In the genomic region with DNA sequence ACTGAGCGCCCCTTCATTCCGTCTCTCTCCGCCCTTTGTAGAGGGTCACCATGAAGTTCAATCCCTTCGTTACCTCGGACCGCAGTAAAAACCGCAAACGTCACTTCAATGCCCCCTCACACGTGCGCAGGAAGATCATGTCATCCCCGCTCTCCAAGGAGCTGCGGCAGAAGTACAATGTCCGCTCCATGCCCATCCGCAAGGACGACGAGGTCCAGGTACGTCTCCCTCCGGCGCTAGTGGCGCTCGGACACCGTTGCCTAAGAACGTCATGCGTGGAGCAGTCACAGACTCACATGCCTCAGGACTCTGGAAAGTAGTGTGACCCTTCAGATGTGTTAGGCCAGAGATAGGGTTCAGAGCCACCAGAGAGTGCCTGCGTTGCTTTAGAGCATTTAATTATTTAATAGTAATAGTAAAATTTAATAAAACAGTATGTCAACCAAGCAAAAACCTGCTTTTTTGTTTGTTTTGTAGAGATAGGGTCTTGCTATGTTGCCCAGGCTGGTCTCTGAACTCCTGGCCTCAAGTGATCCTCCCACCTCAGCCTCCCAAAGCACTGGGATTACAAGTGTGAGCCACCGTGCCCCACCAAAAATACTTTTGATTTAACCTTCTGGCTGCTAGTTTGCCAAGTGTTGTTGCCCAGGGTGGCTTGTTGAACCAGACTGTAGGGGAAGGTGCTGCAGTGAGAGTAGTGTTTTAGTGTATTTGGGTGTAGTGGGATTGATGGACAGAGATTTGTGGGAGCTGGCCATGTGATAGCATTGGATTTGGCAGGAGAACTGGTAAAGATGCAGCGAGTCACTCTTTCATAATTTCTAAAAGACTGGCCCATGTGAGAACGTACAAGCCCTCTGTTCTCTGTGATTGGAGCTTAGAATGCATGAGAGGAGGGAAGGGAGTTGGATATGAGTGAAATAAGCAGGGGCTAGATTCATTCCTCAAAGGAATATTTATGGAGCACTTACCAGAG, we compare ENCODE assay signal across 8 cellular contexts. TPM values are rescaled to one million over a fixed set of nuclear protein-coding genes. Genes with fewer than 3 reads are reported as not detected.
DNase-seq lines count a peak whose midpoint lies in the region; ATAC-seq, FAIRE-seq and TF ChIP-seq lines count a peak whose summit lies in the region.

No MANE protein-coding gene starts in this region.

- H3K4me1 ChIP-seq in GM12878 (ENCODE audit: control insufficient read depth, insufficient read depth, low read length) (no peaks in the 10 kb centered on the region; the same call in 1 of the 2 replicates), lung (ENCODE audit: control insufficient read depth in 2 of 2, insufficient read depth in 2 of 2, low read length in 2 of 2) (peaks cover 8 to 10% of the 10 kb centered on the region in 2 donors), urinary bladder (ENCODE audit: insufficient read depth) (peaks cover 2% of the 10 kb centered on the region)

- no peak for TF ChIP-seq EP300 in GM12878 (IDR thresholded peaks at IDR 0.05; ENCODE audit: borderline replicate concordance in 1 of 2, control insufficient read depth in 1 of 2, low read depth in 2 of 2, low read length in 2 of 2)

- H3K27me3 Mint-ChIP-seq in activated naive CD4-positive, alpha-beta T cell treated with anti-CD3 and anti-CD28 coated beads for 36 hours (ENCODE audit: low read depth): no peaks in the 10 kb centered on the region

- SMC1A ChIA-PET in GM12878 (lab: Charles Lee; ENCODE audit: uncharacterized antibody, unreplicated experiment): interaction anchor here (1.3 kb wide), 2 partner anchors 75 to 245 kb away, joined by 3 read pairs; no protein-coding TSS in a partner anchor

- peaks cover 12% of the 10 kb centered on the region for H3K79me2 ChIP-seq in GM12878 (ENCODE audit: control insufficient read depth, insufficient read depth, low read length)

- no peaks in the 10 kb centered on the region for H3K27me3 ChIP-seq in GM12878 (replicated peaks in 1 of 2; ENCODE audit: control insufficient read depth in 2 of 2, insufficient read depth in 2 of 2, low read length in 1 of 2)
- no peaks in the 10 kb centered on the region for H3K27me3 ChIP-seq in lung (ENCODE audit: control insufficient read depth, insufficient read depth)

- CTCF ChIA-PET in activated naive CD4-positive, alpha-beta T cell treated with anti-CD3 and anti-CD28 coated beads for 36 hours (lab: Charles Lee): interaction anchor here (0.9 to 1.7 kb wide), 4 partner anchors 13 to 263 kb away, joined by 3 to 6 read pairs (median 5); no protein-coding TSS in a partner anchor
- CTCF ChIA-PET in GM12878 (lab: Yijun Ruan, JAX): interaction anchor here (0.6 to 1.9 kb wide), 17 partner anchors 8 to 372 kb away, joined by 3 to 11 read pairs (median 3); partner anchors contain the start of genes ATP6V0E1 and BNIP1

- H3K36me3 Mint-ChIP-seq in activated naive CD4-positive, alpha-beta T cell treated with anti-CD3 and anti-CD28 coated beads for 36 hours (ENCODE audit: low read depth): peaks cover 8% of the 10 kb centered on the region

- H3K4me3 ChIP-seq in GM12878 (peak overlapping the region; percentile 99), lung (peak overlapping the region; percentile 88), urinary bladder (ENCODE audit: low read depth, low read length) (peak overlapping the region; percentile 75)

- peak overlapping the region; percentile 41 for H3K4me2 ChIP-seq in GM12878 (ENCODE audit: control insufficient read depth, insufficient read depth)

- H3K9me3 ChIP-seq in GM12878 (replicated peaks; ENCODE audit: control insufficient read depth, insufficient read depth, low read length) (no peaks in the 10 kb centered on the region), lung (ENCODE audit: control insufficient read depth in 2 of 2, insufficient read depth in 1 of 2, low read length in 1 of 2) (no peaks in the 10 kb centered on the region)

- peak overlapping the region; percentile 86 for H3K27ac Mint-ChIP-seq in activated naive CD4-positive, alpha-beta T cell treated with anti-CD3 and anti-CD28 coated beads for 36 hours

- peaks cover 0 to 3% of the 10 kb centered on the region in 2 experiments; a peak in 1 of 4 replicates for H3K36me3 ChIP-seq in GM12878 (ENCODE audit: control insufficient read depth in 2 of 2, insufficient read depth in 2 of 2, low read length in 1 of 2)
- peaks cover 0 to 6% of the 10 kb centered on the region in 2 donors for H3K36me3 ChIP-seq in lung (ENCODE audit: control insufficient read depth in 2 of 2, insufficient read depth in 2 of 2, low read length in 2 of 2)
- H3K36me3 ChIP-seq in urinary bladder (ENCODE audit: insufficient read depth): no peaks in the 10 kb centered on the region

- peak overlapping the region; percentile 93 for H3K4me3 Mint-ChIP-seq in activated naive CD4-positive, alpha-beta T cell treated with anti-CD3 and anti-CD28 coated beads for 36 hours

- H3K27ac ChIP-seq in GM12878 (ENCODE audit: control insufficient read depth, insufficient read depth) (peak overlapping the region; percentile 72), lung (ENCODE audit: low read depth in 1 of 2, low read length in 1 of 2) (peak overlapping the region; percentile 71 to 94), urinary bladder (ENCODE audit: low read depth) (no peak overlapping the region)

- TF ChIP-seq RAD21 in GM12878 (IDR thresholded peaks at IDR 0.05; ENCODE audit: insufficient read depth, low read depth, low read length): no peak

- POLR2A ChIA-PET in GM12878 (lab: Charles Lee): interaction anchor here (0.6 to 1.2 kb wide), 4 partner anchors 23 to 245 kb away, joined by 3 read pairs; partner anchors contain the start of gene ATP6V0E1

- FAIRE-seq in GM12878 (lab: Jason Lieb, UNC): no peak

- TF ChIP-seq POLR2A in GM12878 (IDR thresholded peaks at IDR 0.05; ENCODE audit: low read depth, low read length): no peak

- BruUV-seq in GM12878 (replicated peaks; lab: Mats Ljungman, UMichigan): TSS peak; percentile 59

- ATAC-seq in GM12878 (peak; percentile 1; the same call in 2 of the 3 replicates), lung (ENCODE audit: insufficient read depth, low FRiP score) (no peak), HG02852 (IDR thresholded peaks at IDR 0.05; ENCODE audit: unreplicated experiment) (no peak), GM18519 (IDR thresholded peaks at IDR 0.05; ENCODE audit: low FRiP score, unreplicated experiment) (no peak)

- no peaks in the 10 kb centered on the region for H3K9me3 Mint-ChIP-seq in activated naive CD4-positive, alpha-beta T cell treated with anti-CD3 and anti-CD28 coated beads for 36 hours

- H2AFZ ChIP-seq in GM12878 (ENCODE audit: control insufficient read depth, low read depth, low read length): peak overlapping the region; percentile 84

- H3K4me1 Mint-ChIP-seq in activated naive CD4-positive, alpha-beta T cell treated with anti-CD3 and anti-CD28 coated beads for 36 hours (ENCODE audit: low read depth): peaks cover 18% of the 10 kb centered on the region

- peak overlapping the region; percentile 83 for H3K9ac ChIP-seq in GM12878 (ENCODE audit: control insufficient read depth, insufficient read depth, low read length)

- intact Hi-C loops in activated naive CD4-positive, alpha-beta T cell treated with anti-CD3 and anti-CD28 coated beads for 36 hours (cut with micrococcal nuclease): loop anchor here (1.0 to 5.0 kb wide), 7 partner anchors 24 to 927 kb away; partner anchors contain the start of genes BNIP1, DUSP1 and STC2
- intact Hi-C loops in GM12878 (cut with micrococcal nuclease; ENCODE audit: unreplicated experiment): no loop called here

- no peak for TF ChIP-seq CTCF in GM12878 (IDR thresholded peaks at IDR 0.05 in 2 of 3, conservative IDR thresholded peaks at IDR 0.05 in 1 of 3; ENCODE audit: control insufficient read depth in 2 of 3, extremely low read depth in 1 of 3, insufficient read depth in 1 of 3, low read depth in 3 of 3, low read length in 3 of 3)
- no peak for TF ChIP-seq CTCF in lung (IDR thresholded peaks at IDR 0.05; ENCODE audit: control extremely low read depth, extremely low read depth)

- WGBS in GM12878 (ENCODE audit: insufficient coverage, insufficient replicate concordance, low lambda C conversion rate, missing lambda C conversion rate): 19% methylated on average over 28 of the region's 28 CpGs
- WGBS in lung, 2 donors: 13% methylated on average over 28 of the region's 28 CpGs
- 12% methylated on average over 28 of the region's 28 CpGs for WGBS in urinary bladder

- no peak for DNase-seq in activated naive CD4-positive, alpha-beta T cell treated with anti-CD3 and anti-CD28 coated beads for 36 hours
- no peak for DNase-seq in activated naive CD4-positive, alpha-beta T cell treated with anti-CD3 and anti-CD28 coated beads, Interleukin-2, amount 50 U/mL, for 16 hours
- DNase-seq in GM12878 (ENCODE audit: low read depth, low spot score) (no peak), lung (ENCODE audit: low spot score) (no peak), NOMO-1 treated with dmso at 0.1 percent for 144 hours (lab: John Stamatoyannopoulos, UW; ENCODE audit: unreplicated experiment) (no peak)

- H4K20me1 ChIP-seq in GM12878 (ENCODE audit: control insufficient read depth, insufficient read depth): no peaks in the 10 kb centered on the region

- in situ Hi-C loops in GM12878 (cut with MboI): no loop called here

- RAD21 ChIA-PET in GM12878 (lab: Charles Lee; ENCODE audit: unreplicated experiment): no interaction called here

RNA-seq across cellular contexts. Expression of gene RPL26L1, which starts 0.9 kb away (rescaled TPM):
- 10 to 100 TPM; 75.4 to 82.7 TPM for total RNA-seq in activated naive CD4-positive, alpha-beta T cell treated with anti-CD3 and anti-CD28 coated beads for 36 hours
- 3.8 and 5.7 TPM in 2 replicates for total RNA-seq in GM12878 (2013; cell fraction: nucleolus; rRNA removed)
- 61.5 and 64.4 TPM in 2 replicates for total RNA-seq in GM12878 (2014; rRNA removed)
- total RNA-seq in GM12878 (2014; rRNA removed; fragmentation: Illumina TruSeq; extraction: Trizol): 89.2 and 92.8 TPM in 2 replicates
- total RNA-seq in GM12878 (2021): 61.1 and 67.2 TPM in 2 replicates
- polyA plus RNA-seq in GM12878 (2011; ENCODE audit: low read depth): 96.8 TPM
- 121 and 139 TPM in 2 replicates for polyA plus RNA-seq in GM12878 (2011; rRNA removed)
- polyA plus RNA-seq in GM12878 (2011; cell fraction: cytosol; rRNA removed): 83.6 and 127 TPM in 2 replicates
- polyA plus RNA-seq in GM12878 (2011; cell fraction: nucleus; rRNA removed): 62.9 and 70.5 TPM in 2 replicates
- 56.1 and 57.3 TPM in 2 replicates for polyA plus RNA-seq in GM12878 (2012)
- polyA plus RNA-seq in GM12878 (2014; fragmentation: Illumina TruSeq; extraction: Trizol): 76.4 and 93.7 TPM in 2 replicates
- 100 to 1,000 TPM; 326 to 331 TPM for polyA plus RNA-seq in GM12878 (2014; fragmentation: Nextera tagmentation; extraction: Ambion mirVana)
- 83.3 and 97.2 TPM in 2 replicates for polyA plus RNA-seq in GM12878 (2014; rRNA removed)
- polyA plus RNA-seq in GM12878 (2016; fragmentation: Nextera tagmentation; extraction: Ambion mirVana): 100 to 1,000 TPM; 183 TPM
- 40.9 and 57.4 TPM in 2 replicates for polyA minus RNA-seq in GM12878 (2011; rRNA and poly(A)+ RNA removed)
- 11.9 and 21.1 TPM in 2 replicates for polyA minus RNA-seq in GM12878 (2011; cell fraction: cytosol; rRNA and poly(A)+ RNA removed)
- polyA minus RNA-seq in GM12878 (2011; cell fraction: nucleus; rRNA and poly(A)+ RNA removed): 7.1 and 13.2 TPM in 2 replicates
- total RNA-seq in lung: 10 to 100 TPM; 29.2 to 33.8 TPM
- polyA plus RNA-seq in lung: 10 to 100 TPM; 69.3 to 81.1 TPM
- 24.5 TPM for total RNA-seq in urinary bladder
- polyA plus RNA-seq in urinary bladder: 47.4 TPM

RNA-seq across cellular contexts. Expression of gene ATP6V0E1, which starts 23.5 kb away (rescaled TPM):
- total RNA-seq in activated naive CD4-positive, alpha-beta T cell treated with anti-CD3 and anti-CD28 coated beads for 36 hours: 10 to 100 TPM; 70.9 to 71.9 TPM
- total RNA-seq in GM12878 (2013; cell fraction: nucleolus; rRNA removed): 109 and 116 TPM in 2 replicates
- total RNA-seq in GM12878 (2014; rRNA removed): 138 and 143 TPM in 2 replicates
- 145 and 150 TPM in 2 replicates for total RNA-seq in GM12878 (2014; rRNA removed; fragmentation: Illumina TruSeq; extraction: Trizol)
- 152 and 163 TPM in 2 replicates for total RNA-seq in GM12878 (2021)
- polyA plus RNA-seq in GM12878 (2011; ENCODE audit: low read depth): 386 TPM
- polyA plus RNA-seq in GM12878 (2011; rRNA removed): 448 and 499 TPM in 2 replicates
- polyA plus RNA-seq in GM12878 (2011; cell fraction: cytosol; rRNA removed): 209 and 232 TPM in 2 replicates
- 138 and 238 TPM in 2 replicates for polyA plus RNA-seq in GM12878 (2011; cell fraction: nucleus; rRNA removed)
- polyA plus RNA-seq in GM12878 (2012): 225 and 685 TPM in 2 replicates
- polyA plus RNA-seq in GM12878 (2014; fragmentation: Illumina TruSeq; extraction: Trizol): 219 and 238 TPM in 2 replicates
- 100 to 1,000 TPM; 627 to 787 TPM for polyA plus RNA-seq in GM12878 (2014; fragmentation: Nextera tagmentation; extraction: Ambion mirVana)
- polyA plus RNA-seq in GM12878 (2014; rRNA removed): 149 and 178 TPM in 2 replicates
- polyA plus RNA-seq in GM12878 (2016; fragmentation: Nextera tagmentation; extraction: Ambion mirVana): 100 to 1,000 TPM; 393 to 410 TPM
- 185 and 211 TPM in 2 replicates for polyA minus RNA-seq in GM12878 (2011; rRNA and poly(A)+ RNA removed)
- polyA minus RNA-seq in GM12878 (2011; cell fraction: cytosol; rRNA and poly(A)+ RNA removed): 41.8 and 51.5 TPM in 2 replicates
- polyA minus RNA-seq in GM12878 (2011; cell fraction: nucleus; rRNA and poly(A)+ RNA removed): 30.3 and 51.4 TPM in 2 replicates
- 100 to 1,000 TPM; 113 to 262 TPM for total RNA-seq in lung
- polyA plus RNA-seq in lung: 100 to 1,000 TPM; 444 to 502 TPM
- 118 TPM for total RNA-seq in urinary bladder
- polyA plus RNA-seq in urinary bladder: 324 TPM
